ENCODE assay signal across 8 cellular contexts in the genomic region with DNA sequence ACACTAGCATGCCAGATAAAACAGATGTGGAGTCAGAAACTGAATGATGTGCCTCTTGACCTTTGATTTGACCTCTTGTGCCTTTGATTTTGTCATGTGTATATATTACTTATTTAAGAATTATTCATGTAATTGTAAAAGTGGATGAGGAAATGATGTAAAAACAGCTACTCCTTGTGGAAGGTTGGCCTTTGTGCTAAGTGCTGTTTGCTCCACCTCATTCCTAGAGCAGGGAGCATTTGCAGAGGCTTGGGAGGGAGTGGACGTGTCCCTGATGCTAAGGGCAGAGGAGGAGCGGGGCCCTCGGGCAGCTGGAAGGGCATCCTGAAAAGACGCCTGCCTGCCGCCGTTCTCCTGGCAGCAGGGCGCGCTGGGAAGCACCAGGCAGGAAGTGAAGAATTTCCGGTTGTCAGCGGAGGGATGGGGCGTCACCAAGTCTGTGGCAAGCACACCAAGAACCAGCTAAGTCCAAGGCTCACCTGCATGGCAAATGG.
DNase-seq lines count a peak whose midpoint lies in the region; FAIRE-seq and TF ChIP-seq lines count a peak whose summit lies in the region.

No MANE protein-coding gene starts in this region.

- dilution Hi-C loops in endothelial cell of umbilical vein (cut with MboI; ENCODE audit: extremely low pct_ligation_motif_present, low sequenced_read_pairs), result no loop called here

- H3K27ac ChIP-seq in endothelial cell of umbilical vein (ENCODE audit: insufficient read depth, low read depth, low read length) (peak overlapping the region; percentile 65), skeletal muscle tissue (ENCODE audit: low read depth, low read length) (peak overlapping the region; percentile 48), SJCRH30 (no peak overlapping the region)

- TF ChIP-seq POLR2A in endothelial cell of umbilical vein (IDR thresholded peaks at IDR 0.05; ENCODE audit: low read depth, low read length) (no peak), erythroblast (IDR thresholded peaks at IDR 0.05; ENCODE audit: low read length) (no peak)

- H3K36me3 ChIP-seq in endothelial cell of umbilical vein (ENCODE audit: control insufficient read depth in 2 of 2, extremely low read depth in 1 of 2, insufficient read depth in 2 of 2, low read length in 2 of 2) (no peaks in the 10 kb centered on the region), skeletal muscle tissue (ENCODE audit: control insufficient read depth in 3 of 3, insufficient read depth in 3 of 3, low read length in 3 of 3) (no peaks in the 10 kb centered on the region), SJCRH30 (no peaks in the 10 kb centered on the region)

- BruUV-seq in endothelial cell of umbilical vein (replicated peaks; lab: Mats Ljungman, UMichigan), result no TSS peak

- DNase-seq in GM12865 (ENCODE audit: low read depth) (peak; percentile 11), T-helper 1 cell (peak in 3 of 5 donors; percentile 10 to 21 (median 12)), endothelial cell of umbilical vein (ENCODE audit: low read depth, low spot score) (peak; percentile 73), SJCRH30 (no peak), GM10266 (ENCODE audit: extremely low spot score) (no peak), erythroblast (lab: John Stamatoyannopoulos, UW) (no peak), COR-L47 (lab: John Stamatoyannopoulos, UW) (no peak)

- no peaks in the 10 kb centered on the region for H3K9me3 ChIP-seq in endothelial cell of umbilical vein (replicated peaks; ENCODE audit: control insufficient read depth, insufficient read depth, low read length)
- no peaks in the 10 kb centered on the region for H3K9me3 ChIP-seq in skeletal muscle tissue (ENCODE audit: control insufficient read depth in 3 of 3, low read length in 3 of 3)
- H3K9me3 ChIP-seq in SJCRH30 (replicated peaks), result no peaks in the 10 kb centered on the region

- H3K9ac ChIP-seq in endothelial cell of umbilical vein (replicated peaks; ENCODE audit: extremely low read depth, insufficient read depth, low read length), result peak overlapping the region; percentile 35
- peak overlapping the region in 1 of 3 donors; percentile 35 for H3K9ac ChIP-seq in skeletal muscle tissue (ENCODE audit: low read depth in 1 of 3, low read length in 3 of 3)

- H3K4me2 ChIP-seq in endothelial cell of umbilical vein (ENCODE audit: insufficient read depth, low read length), result peak overlapping the region; percentile 69

- H3K27me3 ChIP-seq in endothelial cell of umbilical vein (ENCODE audit: control insufficient read depth in 2 of 2, insufficient read depth in 2 of 2, low read length in 2 of 2), result no peaks in the 10 kb centered on the region
- H3K27me3 ChIP-seq in skeletal muscle tissue (ENCODE audit: control insufficient read depth in 3 of 3, insufficient read depth in 3 of 3, low read length in 3 of 3), result peaks cover 0 to 6% (median 0%) of the 10 kb centered on the region in 3 donors
- no peaks in the 10 kb centered on the region for H3K27me3 ChIP-seq in SJCRH30

- peak; percentile 70 for FAIRE-seq in endothelial cell of umbilical vein (lab: Jason Lieb, UNC)

- CTCF ChIA-PET in endothelial cell of umbilical vein (lab: Charles Lee), result interaction anchor here (1.4 to 4.4 kb wide), 6 partner anchors 11 to 156 kb away, joined by 5 to 22 read pairs (median 7); no protein-coding TSS in a partner anchor

- intact Hi-C loops in endothelial cell of umbilical vein (cut with micrococcal nuclease), result loop anchor here (1.0 kb wide), 2 partner anchors 11 to 21 kb away; no protein-coding TSS in a partner anchor

- H3K9me1 ChIP-seq in endothelial cell of umbilical vein (replicated peaks; ENCODE audit: control insufficient read depth, extremely low read depth, insufficient read depth, low read length), result no peaks in the 10 kb centered on the region

- no peaks in the 10 kb centered on the region for H4K20me1 ChIP-seq in endothelial cell of umbilical vein (replicated peaks; ENCODE audit: control insufficient read depth, extremely low read depth, insufficient read depth, low read length)

- H3K4me1 ChIP-seq in endothelial cell of umbilical vein (ENCODE audit: control insufficient read depth, extremely low read depth, insufficient read depth, low read length) (peaks cover 17% of the 10 kb centered on the region), skeletal muscle tissue (ENCODE audit: control insufficient read depth in 3 of 3, insufficient read depth in 3 of 3, low read length in 3 of 3) (peaks cover 7 to 16% (median 7%) of the 10 kb centered on the region in 3 donors), SJCRH30 (no peaks in the 10 kb centered on the region)

- H3K79me2 ChIP-seq in endothelial cell of umbilical vein (ENCODE audit: control insufficient read depth, insufficient read depth, low read length), result no peaks in the 10 kb centered on the region

- H3K4me3 ChIP-seq in GM12865 (ENCODE audit: low read depth, low read length), result no peak overlapping the region
- H3K4me3 ChIP-seq in endothelial cell of umbilical vein (replicated peaks in 1 of 3; ENCODE audit: insufficient read depth in 1 of 3, low read depth in 1 of 3, low read length in 3 of 3), result no peak overlapping the region
- H3K4me3 ChIP-seq in skeletal muscle tissue (ENCODE audit: low read length in 3 of 3), result peak overlapping the region in 1 of 3 donors; percentile 15
- H3K4me3 ChIP-seq in SJCRH30, result no peak overlapping the region

- no peak for TF ChIP-seq CTCF in GM12865 (IDR thresholded peaks at IDR 0.05; ENCODE audit: insufficient read depth, low read depth, low read length, missing control alignments)
- no peak for TF ChIP-seq CTCF in endothelial cell of umbilical vein (IDR thresholded peaks at IDR 0.05; ENCODE audit: extremely low read depth in 1 of 2, insufficient read depth in 1 of 2, low read depth in 1 of 2, low read length in 2 of 2)
- TF ChIP-seq CTCF in GM10266 (IDR thresholded peaks at IDR 0.05; ENCODE audit: control insufficient read depth, insufficient read depth, low read depth, missing control alignments), result no peak

- POLR2A ChIA-PET in endothelial cell of umbilical vein (lab: Charles Lee), result interaction anchor here (0.8 kb wide), 1 partner anchor 13 kb away, joined by 3 read pairs; no protein-coding TSS in a partner anchor

- H2AFZ ChIP-seq in endothelial cell of umbilical vein (ENCODE audit: low read depth, low read length), result peak overlapping the region; percentile 20

TF ChIP-seq in endothelial cell of umbilical vein, 7 proteins besides CTCF, POLR2A, EP300 and RAD21:
- no peak for TF ChIP-seq MYC (IDR thresholded peaks at IDR 0.05; ENCODE audit: low read depth, low read length)
TF ChIP-seq in endothelial cell of umbilical vein: peak in this region for 0.

Comparison
In these comparisons a context has a peak if more than half of its experiments do, and no peak if none do; other contexts are left out.
1. DNase-seq: peak in GM12865 (single experiment), T-helper 1 cell (3 of 5) and endothelial cell of umbilical vein (single experiment); none in SJCRH30 (0 of 2), GM10266 (single experiment), erythroblast (0 of 2) and COR-L47 (single experiment).